ENCODE assay signal across 18 cellular contexts in the genomic region with DNA sequence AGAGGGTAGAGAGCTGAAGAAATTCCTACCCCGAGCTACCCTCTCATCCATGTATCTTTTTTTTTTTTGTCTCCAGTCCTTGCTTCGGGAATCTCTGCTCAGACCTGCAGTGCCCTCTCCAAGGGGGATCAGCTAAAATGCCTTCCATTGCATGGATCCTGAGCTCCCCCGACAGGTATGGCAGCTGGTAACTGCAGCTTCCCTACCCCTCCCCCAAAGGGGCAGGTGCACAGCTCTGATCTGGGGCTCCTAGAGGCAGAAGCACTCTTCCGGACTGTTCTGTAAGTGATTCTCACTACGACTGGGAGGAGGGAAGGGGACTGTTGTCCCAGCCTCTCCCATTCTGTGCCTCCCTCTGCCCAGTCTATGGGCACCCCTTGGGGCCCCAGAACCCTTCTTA.
DNase-seq lines count a peak whose midpoint lies in the region; TF ChIP-seq lines count a peak whose summit lies in the region.
"Had no signal": no experiment of that assay in that cellular context is flagged by ENCODE, and none has a peak within 500 bp of the region (broad histone marks: within the 10 kb centered on the region; RNA-seq: fewer than 3 reads in every experiment).

No MANE protein-coding gene starts in this region.

- intact Hi-C loops in OCI-LY7 (cut with micrococcal nuclease; ENCODE audit: unreplicated experiment) = no loop called here

- no peak overlapping the region for H3K4me3 ChIP-seq in OCI-LY7 (ENCODE audit: low read depth, low read length, poor library complexity, severe bottlenecking)
- no peak overlapping the region for H3K4me3 ChIP-seq in right atrium auricular region
- H3K4me3 ChIP-seq: MG63 had no signal

- POLR2A ChIA-PET in OCI-LY7 (lab: Charles Lee) = no interaction called here

- H3K27me3 ChIP-seq in right atrium auricular region = no peaks in the 10 kb centered on the region

- CTCF ChIA-PET in OCI-LY7 (lab: Charles Lee; ENCODE audit: unreplicated experiment) = no interaction called here

- H3K79me2 ChIP-seq in OCI-LY7 (ENCODE audit: insufficient read depth, low read depth, low read length) = no peaks in the 10 kb centered on the region

- H4K20me1 ChIP-seq in OCI-LY7 (ENCODE audit: insufficient read depth, low read length) = no peaks in the 10 kb centered on the region

- H3K4me2 ChIP-seq in OCI-LY7 (ENCODE audit: low read length) = 0 out of 2 replicates have a peak overlapping the region, but pooled peaks have one; percentile 29

- no peaks in the 10 kb centered on the region for H3K9me2 ChIP-seq in OCI-LY7 (ENCODE audit: insufficient read depth, low read length)

- peaks cover 8% of the 10 kb centered on the region for H3K4me1 ChIP-seq in OCI-LY7 (ENCODE audit: insufficient read depth, low read length, poor library complexity, severe bottlenecking)
- H3K4me1 ChIP-seq in right atrium auricular region = no peaks in the 10 kb centered on the region

- BruUV-seq in OCI-LY7 (replicated peaks; lab: Mats Ljungman, UMichigan) = no TSS peak

- H3K9me3 ChIP-seq in OCI-LY7 (ENCODE audit: low read length) (no peaks in the 10 kb centered on the region), right atrium auricular region (no peaks in the 10 kb centered on the region)
- H3K9me3 ChIP-seq: MG63 had no signal

- H3K36me3 ChIP-seq in OCI-LY7 (ENCODE audit: insufficient read depth, low read length) (no peaks in the 10 kb centered on the region), right atrium auricular region (no peaks in the 10 kb centered on the region)
- H3K36me3 ChIP-seq: MG63 had no signal

- H3K27ac ChIP-seq in OCI-LY7 (ENCODE audit: low read depth, low read length, poor library complexity, severe bottlenecking) (no peak overlapping the region), right atrium auricular region (no peak overlapping the region)
- H3K27ac ChIP-seq: 22Rv1 had no signal

- no peak for TF ChIP-seq CTCF in OCI-LY7 (conservative IDR thresholded peaks at IDR 0.05; ENCODE audit: low read length)
- TF ChIP-seq CTCF in right atrium auricular region (IDR thresholded peaks at IDR 0.05) = no peak

- peak; percentile 32 for DNase-seq in DMS153 (lab: John Stamatoyannopoulos, UW)
- DNase-seq in DMS153 treated with DMSO at 0.1 percent for 48 hours (lab: John Stamatoyannopoulos, UW; ENCODE audit: unreplicated experiment) = no peak
- DNase-seq in DMS53 treated with DMSO at 0.1 percent for 48 hours (lab: John Stamatoyannopoulos, UW; ENCODE audit: unreplicated experiment) = peak; percentile 62
- DNase-seq in NCI-H187 (lab: John Stamatoyannopoulos, UW) = peak; percentile 51 to 52
- peak; percentile 25 for DNase-seq in OCI-LY7 (ENCODE audit: low spot score)
- no peak for DNase-seq in NCI-H2029 (lab: John Stamatoyannopoulos, UW)
- no peak for DNase-seq in right atrium auricular region (ENCODE audit: low spot score)
- DNase-seq in SK-N-DZ (ENCODE audit: low spot score) = no peak
- DNase-seq: Calu3; CD4-positive, alpha-beta T cell; GF-D8; GOT3; IMR-90; Karpas-422; MG63; NCI-H1092 treated with DMSO at 0.1 percent for 48 hours; PC-3 had no signal

- H2AFZ ChIP-seq in OCI-LY7 (ENCODE audit: low read length) = no peak overlapping the region

Comparison
In these comparisons a context has a peak if more than half of its experiments do, and no peak if none do; other contexts are left out.
1. DNase-seq: peak in DMS153 (single experiment), DMS53 treated with DMSO at 0.1 percent for 48 hours (single experiment), NCI-H187 (2 of 2) and OCI-LY7 (single experiment); none in DMS153 treated with DMSO at 0.1 percent for 48 hours (single experiment), NCI-H2029 (single experiment), right atrium auricular region (single experiment) and SK-N-DZ (single experiment).